Comparison of ENCODE assay signal across 1 cellular context in genomic region chr4:66169341-66169740, GRCh38.
TF ChIP-seq lines count a peak whose summit lies in the region.

No MANE protein-coding gene starts in this region.

TF ChIP-seq in WTC11, 78 proteins besides CTCF, POLR2A, EP300 and RAD21 (continued from another document):
- TF ChIP-seq ARID4B (CRISPR knock-in tag; IDR thresholded peaks at IDR 0.05; ENCODE audit: borderline replicate concordance) (no peak), AR (CRISPR knock-in tag; IDR thresholded peaks at IDR 0.05) (no peak)
